In genomic region chr17:50507871-50508572, GRCh38 we compare ENCODE assay signal across 8 cellular contexts. TPM values are rescaled to one million over a fixed set of nuclear protein-coding genes. Genes with fewer than 3 reads are reported as not detected.
DNase-seq lines count a peak whose midpoint lies in the region; ATAC-seq lines count a peak whose summit lies in the region.

MYCBPAP (plus strand) TSS chr17:50508439; CDS start chr17:50508675, 236 bp downstream.

- H3K79me2 ChIP-seq in mesendoderm (ENCODE audit: control insufficient read depth, insufficient read depth, low read length): no peaks in the 10 kb centered on the region

- H3K36me3 ChIP-seq in endocrine pancreas (ENCODE audit: control insufficient read depth, insufficient read depth, low read length): no peaks in the 10 kb centered on the region
- H3K36me3 ChIP-seq in mesendoderm (ENCODE audit: control insufficient read depth, insufficient read depth, low read length): no peaks in the 10 kb centered on the region

- peak within 1 kb of the TSS; percentile 34 for H2BK120ac ChIP-seq in mesendoderm (ENCODE audit: low read depth, low read length)

- H3K4ac ChIP-seq in mesendoderm (ENCODE audit: low read depth, low read length): peak within 1 kb of the TSS; percentile 56

- DNase-seq in 8988T (peak; percentile 84), NCI-H510A treated with DMSO at 0.1 percent for 48 hours (lab: John Stamatoyannopoulos, UW) (peak; percentile 67), mesendoderm (peak; percentile 88), NCI-H187 (lab: John Stamatoyannopoulos, UW) (no peak)
- peak; percentile 14 for DNase-seq in activated CD8-positive, alpha-beta memory T cell treated with anti-CD3 and anti-CD28 coated beads, Interleukin-2, amount 50 U/mL, for 1 hour (ENCODE audit: extremely low read depth)
- peak; percentile 55 for DNase-seq in stimulated activated CD8-positive, alpha-beta memory T cell treated with anti-CD3 and anti-CD28 coated beads, Interleukin-12 subunit alpha, Interleukin-12 subunit beta, amount 100 ng/mL, for 24 hours (ENCODE audit: extremely low read depth)

- WGBS in mesendoderm (ENCODE audit: extremely low coverage, insufficient coverage, low lambda C conversion rate): no CpG with 5 or more reads among the region's 66 CpGs

- no peak within 1 kb of the TSS for H2BK15ac ChIP-seq in mesendoderm (replicated peaks; ENCODE audit: low read depth)

- H3K27me3 ChIP-seq in endocrine pancreas (ENCODE audit: control insufficient read depth, insufficient read depth, low read length) (no peaks in the 10 kb centered on the region), mesendoderm (ENCODE audit: insufficient read depth, low read length, poor library complexity) (no peaks in the 10 kb centered on the region)

- no peaks in the 10 kb centered on the region for H3K4me1 ChIP-seq in endocrine pancreas (ENCODE audit: control insufficient read depth, insufficient read depth, low read length)
- H3K4me1 ChIP-seq in mesendoderm (ENCODE audit: control insufficient read depth, low read depth, low read length): peaks cover 3% of the 10 kb centered on the region

- H2AK5ac ChIP-seq in mesendoderm (ENCODE audit: low read length): no peak within 1 kb of the TSS

- no peak within 1 kb of the TSS for H3K27ac ChIP-seq in mesendoderm (ENCODE audit: low read depth, low read length)

- H4K5ac ChIP-seq in mesendoderm (ENCODE audit: low read length): peak within 1 kb of the TSS; percentile 39

- no peaks in the 10 kb centered on the region for H3K9me3 ChIP-seq in endocrine pancreas (ENCODE audit: control insufficient read depth, low read length)

- no peak within 1 kb of the TSS for H4K8ac ChIP-seq in mesendoderm (ENCODE audit: low read depth, low read length)

- peak within 1 kb of the TSS; percentile 58 for H3K9ac ChIP-seq in endocrine pancreas (ENCODE audit: control insufficient read depth, insufficient read depth, low read length)
- H3K9ac ChIP-seq in mesendoderm (ENCODE audit: low read length): peak within 1 kb of the TSS; percentile 80

- no peaks in the 10 kb centered on the region for H3K79me1 ChIP-seq in mesendoderm (ENCODE audit: low read length)

- no peak within 1 kb of the TSS for H3K4me3 ChIP-seq in endocrine pancreas (ENCODE audit: control insufficient read depth, insufficient read depth, low read length)
- peak within 1 kb of the TSS; percentile 57 for H3K4me3 ChIP-seq in mesendoderm (ENCODE audit: low read length)

- H3K18ac ChIP-seq in mesendoderm (ENCODE audit: low read length): peak within 1 kb of the TSS; percentile 21

- peak within 1 kb of the TSS; percentile 91 for H3K56ac ChIP-seq in mesendoderm (ENCODE audit: low read length)

- peak; percentile 36 for ATAC-seq in GM19025 (IDR thresholded peaks at IDR 0.05; ENCODE audit: low read depth, unreplicated experiment)

- no peak within 1 kb of the TSS for H2BK5ac ChIP-seq in mesendoderm (ENCODE audit: low read length)

- peak within 1 kb of the TSS; percentile 61 for H3K4me2 ChIP-seq in mesendoderm (ENCODE audit: low read length)

- H3K23ac ChIP-seq in mesendoderm (ENCODE audit: low read length): no peak within 1 kb of the TSS

RNA-seq across cellular contexts. Expression of gene MYCBPAP, which starts in this region (rescaled TPM):
- polyA plus RNA-seq in mesendoderm (2013, experiment 1 of 2): 0.17 TPM
- 0.15 TPM for polyA plus RNA-seq in mesendoderm (2013, experiment 2 of 2)

Comparison
In these comparisons a context has a peak if more than half of its experiments do, and no peak if none do; other contexts are left out.
1. DNase-seq: peak in 8988T (single experiment), NCI-H510A treated with DMSO at 0.1 percent for 48 hours (single experiment), activated CD8-positive, alpha-beta memory T cell treated with anti-CD3 and anti-CD28 coated beads, Interleukin-2, amount 50 U/mL, for 1 hour (single experiment), mesendoderm (single experiment) and stimulated activated CD8-positive, alpha-beta memory T cell treated with anti-CD3 and anti-CD28 coated beads, Interleukin-12 subunit alpha, Interleukin-12 subunit beta, amount 100 ng/mL, for 24 hours (single experiment); none in NCI-H187 (0 of 2).